In genomic region chr16:18762713-18763112, GRCh38 we compare ENCODE assay signal across 8 cellular contexts. TPM values are rescaled to one million over a fixed set of nuclear protein-coding genes. Genes with fewer than 3 reads are reported as not detected.
DNase-seq lines count a peak whose midpoint lies in the region; ATAC-seq, FAIRE-seq and TF ChIP-seq lines count a peak whose summit lies in the region.
"Not testable (repeated sequence)": the region's sequence is repeated elsewhere in the genome, so short reads cannot be mapped to it uniquely, and the experiment has no call there.

No MANE protein-coding gene starts in this region.

- H3K27me3 ChIP-seq in liver (ENCODE audit: control insufficient read depth in 4 of 4, insufficient read depth in 4 of 4, low read length in 3 of 4): not testable (repeated sequence)

- H3K9me3 Mint-ChIP-seq in activated T-cell treated with anti-CD3 and anti-CD28 coated beads, Interleukin-2, amount 50 U/mL, for 72 hours: not testable (repeated sequence)

- not testable (repeated sequence) for H3K4me3 ChIP-seq in liver (ENCODE audit: low read depth in 1 of 3, low read length in 3 of 3)

- TF ChIP-seq POLR2A in GM12892 (IDR thresholded peaks at IDR 0.05; ENCODE audit: low read depth, low read length): not testable (repeated sequence)

- H3K27ac ChIP-seq in liver (ENCODE audit: low read depth in 1 of 2, low read length in 2 of 2): not testable (repeated sequence)

- TF ChIP-seq CTCF in liver (IDR thresholded peaks at IDR 0.05; ENCODE audit: low read depth, low read length, missing input control): not testable (repeated sequence)

- DNase-seq in GM12892 (ENCODE audit: insufficient read length); activated T-cell treated with anti-CD3 and anti-CD28 coated beads, Interleukin-2, amount 50 U/mL, for 72 hours: not testable (repeated sequence)

- H3K4me1 Mint-ChIP-seq in activated T-cell treated with anti-CD3 and anti-CD28 coated beads, Interleukin-2, amount 50 U/mL, for 72 hours (ENCODE audit: low read depth): peaks cover 24% of the 10 kb centered on the region

- peak; percentile 83 for FAIRE-seq in GM12892 (lab: Jason Lieb, UNC)

- H3K36me3 ChIP-seq in liver (ENCODE audit: control insufficient read depth in 4 of 4, insufficient read depth in 3 of 4, low read depth in 1 of 4, low read length in 3 of 4): not testable (repeated sequence)

- not testable (repeated sequence) for H3K4me3 Mint-ChIP-seq in activated T-cell treated with anti-CD3 and anti-CD28 coated beads, Interleukin-2, amount 50 U/mL, for 72 hours

- not testable (repeated sequence) for H3K27me3 Mint-ChIP-seq in activated T-cell treated with anti-CD3 and anti-CD28 coated beads, Interleukin-2, amount 50 U/mL, for 72 hours (ENCODE audit: low read depth)

- TF ChIP-seq RAD21 in liver (IDR thresholded peaks at IDR 0.05): not testable (repeated sequence)

- 27% methylated on average over 3 of the region's 5 CpGs for WGBS in liver

- not testable (repeated sequence) for H3K9me3 ChIP-seq in liver (ENCODE audit: control insufficient read depth in 4 of 4, low read length in 3 of 4)

- H3K27ac Mint-ChIP-seq in activated T-cell treated with anti-CD3 and anti-CD28 coated beads, Interleukin-2, amount 50 U/mL, for 72 hours: not testable (repeated sequence)

- H3K4me1 ChIP-seq in liver (ENCODE audit: control insufficient read depth in 4 of 4, insufficient read depth in 4 of 4, low read length in 3 of 4): not testable (repeated sequence)

- H3K9ac ChIP-seq in liver (ENCODE audit: low read depth in 1 of 2, low read length in 2 of 2): not testable (repeated sequence)

- ATAC-seq in GM19025 (IDR thresholded peaks at IDR 0.05; ENCODE audit: low read depth, unreplicated experiment) (peak; percentile 37), GM21529 (IDR thresholded peaks at IDR 0.05; ENCODE audit: unreplicated experiment) (peak; percentile 51), HG02798 (IDR thresholded peaks at IDR 0.05; ENCODE audit: poor library complexity, unreplicated experiment) (peak; percentile 54), HG03103 (IDR thresholded peaks at IDR 0.05; ENCODE audit: low read depth, unreplicated experiment) (peak; percentile 57), HG03571 (IDR thresholded peaks at IDR 0.05; ENCODE audit: unreplicated experiment) (peak; percentile 44)
- peak; percentile 63 to 69 for ATAC-seq in activated T-cell treated with anti-CD3 and anti-CD28 coated beads, Interleukin-2, amount 50 U/mL, for 72 hours (replicated peaks in 1 of 2)

- H3K36me3 Mint-ChIP-seq in activated T-cell treated with anti-CD3 and anti-CD28 coated beads, Interleukin-2, amount 50 U/mL, for 72 hours (ENCODE audit: insufficient read depth in 2 of 2): not testable (repeated sequence)

TF ChIP-seq in liver, 16 proteins besides CTCF, POLR2A, EP300 and RAD21:
- TF ChIP-seq HNF4A (conservative IDR thresholded peaks at IDR 0.05): peak; percentile 9 to 27

RNA-seq across cellular contexts. Expression of gene RPS15A, which starts 27.4 kb away (rescaled TPM):
- 5,831 TPM for polyA plus RNA-seq in GM12892 (2012; ENCODE audit: missing spikeins)
- 1,000 to 10,000 TPM; 2,952 to 3,046 TPM for total RNA-seq in activated T-cell treated with anti-CD3 and anti-CD28 coated beads, Interleukin-2, amount 50 U/mL, for 72 hours
- 1,000 to 10,000 TPM in 1 of 2 donors, 100 to 1,000 TPM in 1; 703 to 1,185 TPM for total RNA-seq in liver
- polyA plus RNA-seq in liver: 1,000 to 10,000 TPM in 1 of 2 donors, 100 to 1,000 TPM in 1; 349 to 1,088 TPM

RNA-seq across cellular contexts. Expression of gene ARL6IP1, which starts 38.6 kb away (rescaled TPM):
- 99.2 TPM for polyA plus RNA-seq in GM12892 (2012; ENCODE audit: missing spikeins)
- total RNA-seq in activated T-cell treated with anti-CD3 and anti-CD28 coated beads, Interleukin-2, amount 50 U/mL, for 72 hours: 100 to 1,000 TPM; 164 to 169 TPM
- 100 to 1,000 TPM; 222 to 260 TPM for total RNA-seq in liver
- 100 to 1,000 TPM in 1 of 2 donors, 10 to 100 TPM in 1; 99.0 to 146 TPM for polyA plus RNA-seq in liver
